Comparison of ENCODE assay signal across 8 cellular contexts in genomic region chr20:30811896-30812671, GRCh38.
DNase-seq lines count a peak whose midpoint lies in the region; TF ChIP-seq lines count a peak whose summit lies in the region.

No MANE protein-coding gene starts in this region.

- H3K4me1 ChIP-seq in Peyer's patch = no peaks in the 10 kb centered on the region
- H3K4me1 ChIP-seq in skeletal muscle satellite cell (ENCODE audit: control insufficient read depth, insufficient read depth, low read length) = no peaks in the 10 kb centered on the region

- DNase-seq in D341Med (ENCODE audit: low spot score) (peak; percentile 35), HCEC 1CT (peak; percentile 6), Peyer's patch (peak; percentile 49 to 65 (median 55)), germinal center (ENCODE audit: low spot score) (peak; percentile 14), SW480 (ENCODE audit: low spot score) (no peak)
- no peak for DNase-seq in activated CD4-positive, alpha-beta T cell treated with anti-CD3 and anti-CD28 coated beads, Interleukin-2, amount 50 U/mL, for 4 hours
- no peak for DNase-seq in activated CD4-positive, alpha-beta T cell treated with anti-CD3 and anti-CD28 coated beads for 4 hours

- no peak overlapping the region for H3K27ac ChIP-seq in Peyer's patch

- H3K27me3 ChIP-seq in Peyer's patch (no peaks in the 10 kb centered on the region), skeletal muscle satellite cell (ENCODE audit: control insufficient read depth, insufficient read depth, low read length) (peaks cover 4% of the 10 kb centered on the region)

- H3K9ac ChIP-seq in skeletal muscle satellite cell (ENCODE audit: low read depth, low read length) = no peak overlapping the region

- no peak for TF ChIP-seq CTCF in Peyer's patch (IDR thresholded peaks at IDR 0.05)

- H3K4me2 ChIP-seq in skeletal muscle satellite cell (ENCODE audit: low read length) = peak overlapping the region; percentile 32

- H3K4me3 ChIP-seq in Peyer's patch (no peak overlapping the region), skeletal muscle satellite cell (ENCODE audit: low read length) (peak overlapping the region; percentile 47)

- TF ChIP-seq POLR2A in Peyer's patch (IDR thresholded peaks at IDR 0.05) = no peak

- H3K36me3 ChIP-seq in Peyer's patch (no peaks in the 10 kb centered on the region), skeletal muscle satellite cell (ENCODE audit: insufficient read depth, low read length) (no peaks in the 10 kb centered on the region)

- H3K9me3 ChIP-seq in Peyer's patch = peaks cover 0 to 12% (median 1%) of the 10 kb centered on the region in 4 donors
- peaks cover 22% of the 10 kb centered on the region for H3K9me3 ChIP-seq in skeletal muscle satellite cell (replicated peaks; ENCODE audit: low read length)

Comparison
In these comparisons a context has a peak if more than half of its experiments do, and no peak if none do; other contexts are left out.
1. DNase-seq: peak in D341Med (single experiment), HCEC 1CT (single experiment), Peyer's patch (3 of 3) and germinal center (single experiment); none in SW480 (single experiment), activated CD4-positive, alpha-beta T cell treated with anti-CD3 and anti-CD28 coated beads, Interleukin-2, amount 50 U/mL, for 4 hours (0 of 2) and activated CD4-positive, alpha-beta T cell treated with anti-CD3 and anti-CD28 coated beads for 4 hours (0 of 2).